8 cellular contexts compared by ENCODE assay signal in genomic region chr5:55307383-55308253, GRCh38. TPM values are rescaled to one million over a fixed set of nuclear protein-coding genes. Genes with fewer than 3 reads are reported as not detected.
DNase-seq lines count a peak whose midpoint lies in the region; ATAC-seq and TF ChIP-seq lines count a peak whose summit lies in the region.

DHX29 (minus strand) TSS chr5:55307694; CDS start chr5:55307573, 121 bp downstream.
MTREX (plus strand) TSS chr5:55307989; CDS start chr5:55308014, 25 bp downstream.

- peaks cover 15% of the 10 kb centered on the region for H3K36me3 Mint-ChIP-seq in activated T-helper 1 cell treated with anti-CD3 and anti-CD28 coated beads, Interleukin-12 subunit alpha, Interleukin-12 subunit beta, Interleukin-2, Interleukin-4 antibody, amounts not matched to agents 30 ng/mL and 10 ng/mL and 1 ng/mL, durations not matched to agents 14 hours and 24 hours and 36 hours (ENCODE audit: low read depth)
- H3K36me3 Mint-ChIP-seq in naive thymus-derived CD4-positive, alpha-beta T cell, result peaks cover 0 to 19% (median 15%) of the 10 kb centered on the region in 5 donors
- peaks cover 8 to 16% of the 10 kb centered on the region in 2 donors for H3K36me3 Mint-ChIP-seq in stimulated activated naive B cell treated with anti-CD40 and anti-IgM and Interleukin-4, amounts not matched to agents 10 μg/mL and 1 μg/mL and 100 μg/mL, for 72 hours

- POLR2A ChIA-PET in naive thymus-derived CD4-positive, alpha-beta T cell (lab: Charles Lee), result interaction anchor here (0.6 to 1.9 kb wide), 13 partner anchors 8 to 749 kb away, joined by 3 to 8 read pairs (median 3); no protein-coding TSS in a partner anchor

- DNase-seq in EH (ENCODE audit: low read depth) (peak; percentile 92), GOT3 (lab: John Stamatoyannopoulos, UW) (peak; percentile 94), LHCN-M2 (ENCODE audit: low read depth) (peak; percentile 92), RPMI7951 (ENCODE audit: low read depth) (peak; percentile 87), fibroblast of mammary gland (ENCODE audit: low read depth) (peak; percentile 89)
- peak; percentile 89 for DNase-seq in activated T-helper 1 cell treated with anti-CD3 and anti-CD28 coated beads, Interleukin-12 subunit alpha, Interleukin-12 subunit beta, Interleukin-2, Interleukin-4 antibody, amounts not matched to agents 30 ng/mL and 10 ng/mL and 1 ng/mL, durations not matched to agents 14 hours and 24 hours and 36 hours (ENCODE audit: low spot score)
- peak; percentile 85 to 93 (median 91) for DNase-seq in naive thymus-derived CD4-positive, alpha-beta T cell
- DNase-seq in stimulated activated naive B cell treated with anti-CD40 and anti-IgM and Interleukin-4, amounts not matched to agents 10 μg/mL and 1 μg/mL and 100 μg/mL, for 72 hours, result peak; percentile 89

- H3K9me3 Mint-ChIP-seq in activated T-helper 1 cell treated with anti-CD3 and anti-CD28 coated beads, Interleukin-12 subunit alpha, Interleukin-12 subunit beta, Interleukin-2, Interleukin-4 antibody, amounts not matched to agents 30 ng/mL and 10 ng/mL and 1 ng/mL, durations not matched to agents 14 hours and 24 hours and 36 hours, result no peaks in the 10 kb centered on the region
- H3K9me3 Mint-ChIP-seq in naive thymus-derived CD4-positive, alpha-beta T cell, result peaks cover 0 to 2% (median 0%) of the 10 kb centered on the region in 11 donors
- H3K9me3 Mint-ChIP-seq in stimulated activated naive B cell treated with anti-CD40 and anti-IgM and Interleukin-4, amounts not matched to agents 10 μg/mL and 1 μg/mL and 100 μg/mL, for 72 hours, result peaks cover 3% of the 10 kb centered on the region in 2 donors

- no peak within 1 kb of the TSS for H3K27ac Mint-ChIP-seq in activated T-helper 1 cell treated with anti-CD3 and anti-CD28 coated beads, Interleukin-12 subunit alpha, Interleukin-12 subunit beta, Interleukin-2, Interleukin-4 antibody, amounts not matched to agents 30 ng/mL and 10 ng/mL and 1 ng/mL, durations not matched to agents 14 hours and 24 hours and 36 hours
- H3K27ac Mint-ChIP-seq in naive thymus-derived CD4-positive, alpha-beta T cell, result no peak within 1 kb of the TSS
- H3K27ac Mint-ChIP-seq in stimulated activated naive B cell treated with anti-CD40 and anti-IgM and Interleukin-4, amounts not matched to agents 10 μg/mL and 1 μg/mL and 100 μg/mL, for 72 hours, result no peak within 1 kb of the TSS

- peak within 1 kb of the TSS; percentile 89 for H3K27ac ChIP-seq in naive thymus-derived CD4-positive, alpha-beta T cell (ENCODE audit: low read depth, low read length)

- H3K36me3 ChIP-seq in naive thymus-derived CD4-positive, alpha-beta T cell (ENCODE audit: control insufficient read depth in 2 of 3, insufficient read depth in 3 of 3, low read length in 3 of 3), result peaks cover 0 to 4% (median 0%) of the 10 kb centered on the region in 3 experiments

- no peaks in the 10 kb centered on the region for H3K27me3 Mint-ChIP-seq in activated T-helper 1 cell treated with anti-CD3 and anti-CD28 coated beads, Interleukin-12 subunit alpha, Interleukin-12 subunit beta, Interleukin-2, Interleukin-4 antibody, amounts not matched to agents 30 ng/mL and 10 ng/mL and 1 ng/mL, durations not matched to agents 14 hours and 24 hours and 36 hours (ENCODE audit: insufficient read depth)
- no peaks in the 10 kb centered on the region for H3K27me3 Mint-ChIP-seq in naive thymus-derived CD4-positive, alpha-beta T cell
- no peaks in the 10 kb centered on the region for H3K27me3 Mint-ChIP-seq in stimulated activated naive B cell treated with anti-CD40 and anti-IgM and Interleukin-4, amounts not matched to agents 10 μg/mL and 1 μg/mL and 100 μg/mL, for 72 hours

- CTCF ChIA-PET in naive thymus-derived CD4-positive, alpha-beta T cell (lab: Charles Lee), result interaction anchor here (0.6 kb wide), 1 partner anchor 137 kb away, joined by 7 read pairs; no protein-coding TSS in a partner anchor

- peaks cover 19% of the 10 kb centered on the region for H3K4me1 Mint-ChIP-seq in activated T-helper 1 cell treated with anti-CD3 and anti-CD28 coated beads, Interleukin-12 subunit alpha, Interleukin-12 subunit beta, Interleukin-2, Interleukin-4 antibody, amounts not matched to agents 30 ng/mL and 10 ng/mL and 1 ng/mL, durations not matched to agents 14 hours and 24 hours and 36 hours (ENCODE audit: low read depth)
- H3K4me1 Mint-ChIP-seq in naive thymus-derived CD4-positive, alpha-beta T cell, result peaks cover 15 to 34% (median 21%) of the 10 kb centered on the region in 7 donors
- peaks cover 18 to 35% of the 10 kb centered on the region in 2 donors for H3K4me1 Mint-ChIP-seq in stimulated activated naive B cell treated with anti-CD40 and anti-IgM and Interleukin-4, amounts not matched to agents 10 μg/mL and 1 μg/mL and 100 μg/mL, for 72 hours

- peak; percentile 94 for ATAC-seq in naive thymus-derived CD4-positive, alpha-beta T cell
- ATAC-seq in stimulated activated naive B cell treated with anti-CD40 and anti-IgM and Interleukin-4, amounts not matched to agents 10 μg/mL and 1 μg/mL and 100 μg/mL, for 72 hours (replicated peaks), result peak; percentile 92 to 93

- intact Hi-C loops in activated T-helper 1 cell treated with anti-CD3 and anti-CD28 coated beads, Interleukin-12 subunit alpha, Interleukin-12 subunit beta, Interleukin-2, Interleukin-4 antibody, amounts not matched to agents 30 ng/mL and 10 ng/mL and 1 ng/mL, durations not matched to agents 14 hours and 24 hours and 36 hours (cut with micrococcal nuclease), result loop anchor here (1.0 to 5.0 kb wide), 6 partner anchors 17 to 1865 kb away; partner anchors contain the start of genes CCNO, GPBP1 and PLPP1
- intact Hi-C loops in naive thymus-derived CD4-positive, alpha-beta T cell (cut with micrococcal nuclease), result loop anchor here (1.0 to 5.0 kb wide), 12 partner anchors 9 to 1866 kb away; partner anchors contain the start of genes PLPP1 (in 2 of the 2), SLC38A9 (in 2 of the 2), ARL15 (in 1 of the 2) and CCNO (in 1 of the 2)

- no peaks in the 10 kb centered on the region for H3K27me3 ChIP-seq in naive thymus-derived CD4-positive, alpha-beta T cell (ENCODE audit: control insufficient read depth in 2 of 2, insufficient read depth in 2 of 2, low read length in 2 of 2)

- H3K4me3 ChIP-seq in fibroblast of mammary gland (ENCODE audit: control insufficient read depth, low read depth, low read length), result peak within 1 kb of the TSS; percentile 96
- peak within 1 kb of the TSS; percentile 97 for H3K4me3 ChIP-seq in naive thymus-derived CD4-positive, alpha-beta T cell (ENCODE audit: low read length)

- no peak for TF ChIP-seq CTCF in fibroblast of mammary gland (conservative IDR thresholded peaks at IDR 0.05; ENCODE audit: control insufficient read depth, insufficient read depth, low read depth, low read length)

- H3K9me3 ChIP-seq in naive thymus-derived CD4-positive, alpha-beta T cell (ENCODE audit: control insufficient read depth in 2 of 3, low read length in 3 of 3), result no peaks in the 10 kb centered on the region

- H3K4me3 Mint-ChIP-seq in activated T-helper 1 cell treated with anti-CD3 and anti-CD28 coated beads, Interleukin-12 subunit alpha, Interleukin-12 subunit beta, Interleukin-2, Interleukin-4 antibody, amounts not matched to agents 30 ng/mL and 10 ng/mL and 1 ng/mL, durations not matched to agents 14 hours and 24 hours and 36 hours, result no peak within 1 kb of the TSS
- H3K4me3 Mint-ChIP-seq in naive thymus-derived CD4-positive, alpha-beta T cell, result no peak within 1 kb of the TSS
- no peak within 1 kb of the TSS for H3K4me3 Mint-ChIP-seq in stimulated activated naive B cell treated with anti-CD40 and anti-IgM and Interleukin-4, amounts not matched to agents 10 μg/mL and 1 μg/mL and 100 μg/mL, for 72 hours

- peaks cover 28 to 33% of the 10 kb centered on the region in 2 donors for H3K4me1 ChIP-seq in naive thymus-derived CD4-positive, alpha-beta T cell (ENCODE audit: control insufficient read depth in 2 of 2, insufficient read depth in 2 of 2, low read length in 2 of 2)

RNA-seq across cellular contexts. Expression of gene DHX29, which starts in this region (rescaled TPM):
- total RNA-seq in LHCN-M2 (2014; rRNA removed), result 37.8 and 40.3 TPM in 2 replicates
- 9.7 TPM for polyA plus RNA-seq in LHCN-M2 (2012)
- total RNA-seq in RPMI7951 (2014; rRNA removed; shearing (Covaris generic)), result 21.5 and 26.3 TPM in 2 replicates
- total RNA-seq in activated T-helper 1 cell treated with anti-CD3 and anti-CD28 coated beads, Interleukin-12 subunit alpha, Interleukin-12 subunit beta, Interleukin-2, Interleukin-4 antibody, amounts not matched to agents 30 ng/mL and 10 ng/mL and 1 ng/mL, durations not matched to agents 14 hours and 24 hours and 36 hours, result 20.3 and 22.3 TPM in 2 replicates
- total RNA-seq in naive thymus-derived CD4-positive, alpha-beta T cell, result 10 to 100 TPM; 12.5 to 19.2 (median 15.9) TPM
- polyA plus RNA-seq in naive thymus-derived CD4-positive, alpha-beta T cell, result 1 to 10 TPM; 5.8 to 9.5 TPM

RNA-seq across cellular contexts. Expression of gene MTREX, which starts in this region (rescaled TPM):
- total RNA-seq in LHCN-M2 (2014; rRNA removed), result 110 and 115 TPM in 2 replicates
- 19.8 TPM for polyA plus RNA-seq in LHCN-M2 (2012)
- total RNA-seq in RPMI7951 (2014; rRNA removed; shearing (Covaris generic)), result 86.0 and 113 TPM in 2 replicates
- total RNA-seq in activated T-helper 1 cell treated with anti-CD3 and anti-CD28 coated beads, Interleukin-12 subunit alpha, Interleukin-12 subunit beta, Interleukin-2, Interleukin-4 antibody, amounts not matched to agents 30 ng/mL and 10 ng/mL and 1 ng/mL, durations not matched to agents 14 hours and 24 hours and 36 hours, result 110 and 122 TPM in 2 replicates
- total RNA-seq in naive thymus-derived CD4-positive, alpha-beta T cell, result 10 to 100 TPM; 64.0 to 83.7 (median 66.3) TPM
- 10 to 100 TPM; 29.6 to 35.7 TPM for polyA plus RNA-seq in naive thymus-derived CD4-positive, alpha-beta T cell

Comparison
In these comparisons a context has a peak if more than half of its experiments do, and no peak if none do; other contexts are left out.
1. Peak in every context shown above with its lines: DNase-seq, ATAC-seq, H3K4me3 ChIP-seq and H3K27ac ChIP-seq.